1 cellular context compared by ENCODE assay signal in the genomic region with DNA sequence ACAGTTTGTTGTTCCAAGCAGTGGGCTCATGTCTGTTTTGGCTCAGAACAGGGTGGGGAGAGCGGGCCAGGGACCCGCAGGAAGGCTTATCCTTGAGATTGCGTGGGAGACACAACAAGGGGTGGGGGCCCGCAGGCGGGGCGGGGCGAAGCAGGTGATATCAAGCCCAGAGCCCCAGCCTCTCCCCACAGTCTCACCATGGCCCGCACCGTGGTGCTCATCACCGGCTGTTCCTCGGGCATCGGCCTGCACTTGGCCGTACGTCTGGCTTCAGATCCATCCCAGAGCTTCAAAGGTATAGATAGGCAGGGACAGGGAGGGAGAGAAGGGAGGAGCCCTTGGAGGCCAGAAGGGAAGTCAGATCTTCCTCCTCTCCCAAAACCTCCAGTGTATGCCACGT.
A peak's percentile ranks its signal among the peaks of the same experiment; 100 is the strongest.
TF ChIP-seq lines count a peak whose summit lies in the region.

TSS of gene HSD17B1 (plus strand) at position 188 of the 400 bp plus-strand sequence. CDS start at position 199, 11 bp downstream.

TF ChIP-seq in HEK293, 187 proteins besides CTCF, POLR2A, EP300 and RAD21:
- TF ChIP-seq ZFHX2 (tag by site-specific recombination; conservative IDR thresholded peaks at IDR 0.05), result 0 out of 2 replicates have a peak, but pooled peaks have one; percentile 12
